ENCODE assay signal across 8 cellular contexts in the genomic region with DNA sequence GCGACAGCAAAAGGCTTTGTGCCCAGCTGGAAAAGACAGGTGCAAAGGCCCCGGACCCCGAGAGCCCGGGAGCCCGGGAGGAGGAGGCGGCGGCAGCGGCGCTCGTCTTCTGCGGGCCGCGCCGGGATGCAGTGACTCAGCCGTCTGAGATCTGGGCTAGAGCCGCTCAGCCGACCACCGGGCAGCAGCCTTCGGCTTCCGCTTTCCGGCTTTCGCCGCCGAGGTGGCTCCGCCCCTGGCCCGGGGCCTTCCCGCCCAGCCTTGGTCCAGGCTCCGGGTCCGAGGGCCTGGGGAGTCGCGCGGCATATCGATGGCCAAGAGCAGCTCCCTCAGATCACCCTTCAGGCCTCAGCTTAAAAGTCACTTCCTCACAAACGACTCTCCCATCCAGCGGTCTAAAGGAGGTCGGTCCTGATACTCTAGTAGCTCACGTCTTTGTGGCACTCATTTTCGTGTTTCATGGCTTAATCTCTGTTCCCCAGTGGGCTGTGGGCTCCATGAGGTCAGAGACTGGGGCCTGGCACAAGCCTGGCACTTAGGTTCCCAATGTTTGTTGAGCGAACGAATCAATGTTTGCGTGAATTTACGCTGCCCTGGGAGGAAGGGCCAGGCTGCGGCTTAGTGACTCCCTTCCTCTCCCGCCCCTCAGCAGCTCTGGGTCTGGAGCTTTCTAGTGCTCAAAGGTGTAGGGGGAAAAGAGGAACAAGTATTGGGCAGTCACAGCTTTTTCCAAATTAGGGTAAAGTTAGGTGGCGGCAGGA. TPM values are rescaled to one million over a fixed set of nuclear protein-coding genes. Genes with fewer than 3 reads are reported as not detected.
DNase-seq lines count a peak whose midpoint lies in the region; TF ChIP-seq lines count a peak whose summit lies in the region.

A gene (minus strand): TSS at position 146 of the 761 bp plus-strand sequence. CDS start 783 bp downstream, outside the sequence.

- H3K4me2 ChIP-seq in Loucy (ENCODE audit: low read depth, low read length, poor library complexity, severe bottlenecking) = peak within 1 kb of the TSS; percentile 72

- H3K9me3 ChIP-seq in Loucy (ENCODE audit: insufficient read depth, low read depth, low read length) (no peaks in the 10 kb centered on the region), SJSA1 (replicated peaks) (no peaks in the 10 kb centered on the region), neutrophil (no peaks in the 10 kb centered on the region)

- peak within 1 kb of the TSS; percentile 96 for H3K27ac Mint-ChIP-seq in activated naive CD4-positive, alpha-beta T cell treated with anti-CD3 and anti-CD28 coated beads for 36 hours

- H3K4me1 ChIP-seq in Loucy (ENCODE audit: insufficient read depth, low read length, poor library complexity, severe bottlenecking) = peaks cover 28% of the 10 kb centered on the region
- H3K4me1 ChIP-seq in SJSA1 (replicated peaks) = peaks cover 15% of the 10 kb centered on the region
- H3K4me1 ChIP-seq in neutrophil (ENCODE audit: control insufficient read depth in 1 of 2, insufficient read depth in 1 of 2, low read depth in 1 of 2, low read length in 1 of 2) = peaks cover 24 to 32% of the 10 kb centered on the region in 2 experiments

- H3K36me3 ChIP-seq in H7 (replicated peaks; ENCODE audit: control insufficient read depth, insufficient read depth, low read length) (no peaks in the 10 kb centered on the region; the same call in 1 of the 2 replicates), Loucy (ENCODE audit: insufficient read depth, low read length) (peaks cover 14% of the 10 kb centered on the region; the same call in 1 of the 2 replicates), SJSA1 (peaks cover 29% of the 10 kb centered on the region), neutrophil (peaks cover under 1% of the 10 kb centered on the region)

- peaks cover 21% of the 10 kb centered on the region for H3F3A ChIP-seq in Loucy (ENCODE audit: low read depth)

- H3K27me3 ChIP-seq in H7 (ENCODE audit: control insufficient read depth, insufficient read depth, low read length) = no peaks in the 10 kb centered on the region
- no peaks in the 10 kb centered on the region for H3K27me3 ChIP-seq in Loucy (ENCODE audit: insufficient read depth, low read length, poor library complexity, severe bottlenecking)
- no peaks in the 10 kb centered on the region for H3K27me3 ChIP-seq in SJSA1 (replicated peaks)
- H3K27me3 ChIP-seq in neutrophil = no peaks in the 10 kb centered on the region

- CTCF ChIA-PET in activated naive CD4-positive, alpha-beta T cell treated with anti-CD3 and anti-CD28 coated beads for 36 hours (lab: Charles Lee) = interaction anchor here (0.6 to 1.4 kb wide), 6 partner anchors 9 to 143 kb away, joined by 3 read pairs; no protein-coding TSS in a partner anchor

- H2AFZ ChIP-seq in Loucy (ENCODE audit: low read length) = peak within 1 kb of the TSS; percentile 95

- peak within 1 kb of the TSS; percentile 78 for H3K9ac ChIP-seq in Loucy (ENCODE audit: low read depth, low read length, poor library complexity, severe bottlenecking)

- H3K27me3 Mint-ChIP-seq in activated naive CD4-positive, alpha-beta T cell treated with anti-CD3 and anti-CD28 coated beads for 36 hours (ENCODE audit: low read depth) = no peaks in the 10 kb centered on the region

- H3K27ac ChIP-seq in SJSA1 = peak within 1 kb of the TSS; percentile 90
- H3K27ac ChIP-seq in neutrophil = peak within 1 kb of the TSS; percentile 100
- H3K27ac ChIP-seq in temporal lobe (ENCODE audit: low read depth, low read length) = peak within 1 kb of the TSS; percentile 97

- DNase-seq in GF-D8 (lab: John Stamatoyannopoulos, UW) = peak; percentile 81
- DNase-seq in H7 = peak; percentile 87
- peak; percentile 88 for DNase-seq in SJSA1 (ENCODE audit: low read depth in 1 of 2, low spot score in 2 of 2)
- DNase-seq in activated naive CD4-positive, alpha-beta T cell treated with anti-CD3 and anti-CD28 coated beads for 36 hours = peak; percentile 63
- peak; percentile 75 for DNase-seq in germinal center (ENCODE audit: low spot score)

- H3K36me3 Mint-ChIP-seq in activated naive CD4-positive, alpha-beta T cell treated with anti-CD3 and anti-CD28 coated beads for 36 hours (ENCODE audit: low read depth) = peaks cover 5% of the 10 kb centered on the region

- peaks cover 39% of the 10 kb centered on the region for H3K79me2 ChIP-seq in Loucy (ENCODE audit: insufficient read depth, low read length)

- H3K4me3 ChIP-seq in H7 (ENCODE audit: insufficient read depth, low read depth, low read length) (peak within 1 kb of the TSS; percentile 64), Loucy (ENCODE audit: low read length, poor library complexity, severe bottlenecking) (peak within 1 kb of the TSS; percentile 82), SJSA1 (peak within 1 kb of the TSS; percentile 90), neutrophil (ENCODE audit: low read depth in 1 of 2, low read length in 1 of 2) (peak within 1 kb of the TSS; percentile 87 to 91)

- peak within 1 kb of the TSS; percentile 92 for H3K4me3 Mint-ChIP-seq in activated naive CD4-positive, alpha-beta T cell treated with anti-CD3 and anti-CD28 coated beads for 36 hours

- peaks cover 14% of the 10 kb centered on the region for H3K4me1 Mint-ChIP-seq in activated naive CD4-positive, alpha-beta T cell treated with anti-CD3 and anti-CD28 coated beads for 36 hours (ENCODE audit: low read depth)

- TF ChIP-seq CTCF in Loucy (conservative IDR thresholded peaks at IDR 0.05; ENCODE audit: low read length) (no peak), neutrophil (IDR thresholded peaks at IDR 0.05) (no peak)

- intact Hi-C loops in activated naive CD4-positive, alpha-beta T cell treated with anti-CD3 and anti-CD28 coated beads for 36 hours (cut with micrococcal nuclease) = loop anchor here (1.0 to 5.0 kb wide), 7 partner anchors 25 to 803 kb away; a partner anchor contains a TSS

- no peaks in the 10 kb centered on the region for H3K9me2 ChIP-seq in Loucy (replicated peaks; ENCODE audit: low read depth, low read length)

- no peaks in the 10 kb centered on the region for H3K9me3 Mint-ChIP-seq in activated naive CD4-positive, alpha-beta T cell treated with anti-CD3 and anti-CD28 coated beads for 36 hours

- H4K20me1 ChIP-seq in Loucy (ENCODE audit: insufficient read depth, low read length, poor library complexity, severe bottlenecking) = peaks cover 5% of the 10 kb centered on the region

RNA-seq across cellular contexts. Expression of the gene that starts here (rescaled TPM):
- 27.7 and 32.1 TPM in 2 replicates for total RNA-seq in H7 (2014; rRNA removed; shearing (Covaris generic))
- total RNA-seq in SJSA1 (2014; rRNA removed; shearing (Covaris generic)) = 38.3 and 42.4 TPM in 2 replicates
- 1 to 10 TPM; 5.4 to 6.3 TPM for total RNA-seq in activated naive CD4-positive, alpha-beta T cell treated with anti-CD3 and anti-CD28 coated beads for 36 hours
- total RNA-seq in temporal lobe = 19.7 TPM

Comparison
In these comparisons a context has a peak if more than half of its experiments do, and no peak if none do; other contexts are left out.
1. Peak in every context shown above with its lines: DNase-seq, H3K4me3 ChIP-seq and H3K27ac ChIP-seq.